ENCODE assay signal across 19 cellular contexts in genomic region chr9:112548836-112549235, GRCh38.
"Had no signal": no experiment of that assay in that cellular context is flagged by ENCODE, and none has a peak within 500 bp of the region (broad histone marks: within the 10 kb centered on the region; RNA-seq: fewer than 3 reads in every experiment).

No MANE protein-coding gene starts in this region.

- H3K4me3 ChIP-seq: dorsolateral prefrontal cortex, left lung, prostate gland, right atrium auricular region, suprapubic skin had no signal

- H3K9me3 Mint-ChIP-seq: activated CD8-positive, alpha-beta T cell treated with anti-CD3 and anti-CD28 coated beads for 36 hours; type B pancreatic cell had no signal

- H3K4me3 Mint-ChIP-seq: activated CD8-positive, alpha-beta T cell treated with anti-CD3 and anti-CD28 coated beads for 36 hours; activated naive CD8-positive, alpha-beta T cell treated with anti-CD3 and anti-CD28 coated beads, Interleukin-2, amount 10 ng/mL, durations not matched to agents 7 days and 5 days; activated T-helper 17 cell treated with anti-CD3 and anti-CD28 coated beads, Interleukin-2, amount 50 U/mL, for 72 hours; endodermal cell; stimulated activated naive CD8-positive, alpha-beta T cell treated with anti-CD3 and anti-CD28 coated beads, Interleukin-15, Interleukin-2, amounts not matched to agents 100 ng/mL and 50 ng/mL, for 24 hours; type B pancreatic cell had no signal

- H3K27me3 Mint-ChIP-seq: activated CD8-positive, alpha-beta T cell treated with anti-CD3 and anti-CD28 coated beads for 36 hours; activated naive CD8-positive, alpha-beta T cell treated with anti-CD3 and anti-CD28 coated beads, Interleukin-2, amount 10 ng/mL, durations not matched to agents 7 days and 5 days; activated T-helper 17 cell treated with anti-CD3 and anti-CD28 coated beads, Interleukin-2, amount 50 U/mL, for 72 hours; stimulated activated naive CD8-positive, alpha-beta T cell treated with anti-CD3 and anti-CD28 coated beads, Interleukin-15, Interleukin-2, amounts not matched to agents 100 ng/mL and 50 ng/mL, for 24 hours; type B pancreatic cell had no signal

- ATAC-seq: activated CD8-positive, alpha-beta T cell treated with anti-CD3 and anti-CD28 coated beads for 36 hours; activated T-helper 17 cell treated with anti-CD3 and anti-CD28 coated beads, Interleukin-2, amount 50 U/mL, for 72 hours; left lung had no signal

- H3K27ac Mint-ChIP-seq: activated CD8-positive, alpha-beta T cell treated with anti-CD3 and anti-CD28 coated beads for 36 hours; activated naive CD8-positive, alpha-beta T cell treated with anti-CD3 and anti-CD28 coated beads, Interleukin-2, amount 10 ng/mL, durations not matched to agents 7 days and 5 days; activated T-helper 17 cell treated with anti-CD3 and anti-CD28 coated beads, Interleukin-2, amount 50 U/mL, for 72 hours; stimulated activated naive CD8-positive, alpha-beta T cell treated with anti-CD3 and anti-CD28 coated beads, Interleukin-15, Interleukin-2, amounts not matched to agents 100 ng/mL and 50 ng/mL, for 24 hours; type B pancreatic cell had no signal

- H3K4me1 ChIP-seq: prostate gland had no signal

- H3K27me3 ChIP-seq: dorsolateral prefrontal cortex, left lung, right atrium auricular region, suprapubic skin had no signal

- H3K36me3 ChIP-seq: left lung, prostate gland, right atrium auricular region, suprapubic skin had no signal

- H3K9me3 ChIP-seq: left lung, prostate gland, right atrium auricular region, suprapubic skin had no signal

- H3K27ac ChIP-seq: dorsolateral prefrontal cortex, epithelial cell of prostate, left lung, prostate gland, right atrium auricular region, suprapubic skin had no signal

- DNase-seq: activated CD4-positive, alpha-beta T cell treated with anti-CD3 and anti-CD28 coated beads for 48 hours; activated CD4-positive, CD25-positive, alpha-beta regulatory T cell; activated CD8-positive, alpha-beta T cell treated with anti-CD3 and anti-CD28 coated beads for 36 hours; activated naive CD4-positive, alpha-beta T cell treated with Interleukin-2 at 50 U/mL for 16 hours; activated naive CD8-positive, alpha-beta T cell treated with anti-CD3 and anti-CD28 coated beads, Interleukin-2, amount 10 ng/mL, durations not matched to agents 7 days and 5 days; activated T-cell treated with anti-CD3 and anti-CD28 coated beads, Interleukin-2, amount 50 U/mL, for 1 hour; anterior cingulate cortex; dorsolateral prefrontal cortex; endodermal cell; left lung; T-helper 1 cell; T-helper 9 cell had no signal
